Comparison of ENCODE assay signal across 22 cellular contexts in the genomic region with DNA sequence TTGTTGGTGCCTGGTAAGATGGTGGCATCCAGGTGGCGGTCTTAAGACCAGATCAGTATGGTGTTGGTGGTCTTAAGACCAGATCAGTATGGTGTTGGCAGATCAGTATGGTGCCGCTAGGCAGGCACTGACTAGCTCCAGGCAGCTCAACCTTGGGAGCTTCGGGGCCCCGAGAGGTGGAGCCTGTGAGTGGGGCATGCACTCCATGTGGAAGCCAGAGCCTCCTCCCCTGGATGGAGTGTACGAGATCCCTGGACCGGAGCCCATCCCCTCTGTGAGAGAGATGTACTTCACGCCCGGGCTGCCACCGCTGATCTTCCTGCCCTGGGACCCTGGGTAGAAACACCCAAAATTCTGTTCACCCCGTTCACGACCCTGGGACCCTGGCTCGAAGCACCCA. TPM values are rescaled to one million over a fixed set of nuclear protein-coding genes. Genes with fewer than 3 reads are reported as not detected.
DNase-seq lines count a peak whose midpoint lies in the region; ATAC-seq and TF ChIP-seq lines count a peak whose summit lies in the region.
"Had no signal": no experiment of that assay in that cellular context is flagged by ENCODE, and none has a peak within 500 bp of the region (broad histone marks: within the 10 kb centered on the region; RNA-seq: fewer than 3 reads in every experiment).

No MANE protein-coding gene starts in this region.

- no peaks in the 10 kb centered on the region for H3K27me3 Mint-ChIP-seq in activated CD4-positive, alpha-beta T cell treated with anti-CD3 and anti-CD28 coated beads for 36 hours
- no peaks in the 10 kb centered on the region for H3K27me3 Mint-ChIP-seq in natural killer cell (ENCODE audit: low read depth in 2 of 2)
- H3K27me3 Mint-ChIP-seq in natural killer cell treated with Interleukin-12 subunit alpha and Interleukin-12 subunit beta and Interleukin-15 and Interleukin-18, amount 100 ng/mL, for 72 hours = no peaks in the 10 kb centered on the region
- H3K27me3 Mint-ChIP-seq in activated T-helper 17 cell treated with anti-CD3 and anti-CD28 coated beads, Interleukin-2, amount 50 U/mL, for 72 hours = no peaks in the 10 kb centered on the region
- no peaks in the 10 kb centered on the region for H3K27me3 Mint-ChIP-seq in stimulated activated naive B cell treated with anti-CD40 and anti-IgM and Interleukin-4, amounts not matched to agents 10 μg/mL and 1 μg/mL and 100 μg/mL, for 72 hours

- peaks cover 4% of the 10 kb centered on the region for H3K9me3 Mint-ChIP-seq in activated CD4-positive, alpha-beta T cell treated with anti-CD3 and anti-CD28 coated beads for 36 hours (ENCODE audit: low read depth)
- H3K9me3 Mint-ChIP-seq in natural killer cell = no peaks in the 10 kb centered on the region
- no peaks in the 10 kb centered on the region for H3K9me3 Mint-ChIP-seq in natural killer cell treated with Interleukin-12 subunit alpha and Interleukin-12 subunit beta and Interleukin-15 and Interleukin-18, amount 100 ng/mL, for 72 hours
- peaks cover 4% of the 10 kb centered on the region for H3K9me3 Mint-ChIP-seq in activated T-helper 17 cell treated with anti-CD3 and anti-CD28 coated beads, Interleukin-2, amount 50 U/mL, for 72 hours
- peaks cover 0 to 3% of the 10 kb centered on the region in 2 donors for H3K9me3 Mint-ChIP-seq in stimulated activated naive B cell treated with anti-CD40 and anti-IgM and Interleukin-4, amounts not matched to agents 10 μg/mL and 1 μg/mL and 100 μg/mL, for 72 hours

- POLR2A ChIA-PET in activated CD4-positive, alpha-beta T cell treated with anti-CD3 and anti-CD28 coated beads for 36 hours (lab: Charles Lee) = interaction anchor here (1.0 kb wide), 1 partner anchor 19 kb away, joined by 3 read pairs; a partner anchor contains a TSS

- no peak for DNase-seq in activated CD4-positive, alpha-beta T cell treated with anti-CD3 and anti-CD28 coated beads for 36 hours
- no peak for DNase-seq in activated CD4-positive, alpha-beta T cell treated with anti-CD3 and anti-CD28 coated beads, Interleukin-2, amount 50 U/mL, for 48 hours
- DNase-seq in natural killer cell = no peak
- DNase-seq in natural killer cell treated with Interleukin-12 subunit alpha and Interleukin-12 subunit beta and Interleukin-15 and Interleukin-18, amount 100 ng/mL, for 72 hours (ENCODE audit: low spot score) = no peak
- no peak for DNase-seq in stimulated activated naive B cell treated with anti-CD40 and anti-IgM and Interleukin-4, amounts not matched to agents 10 μg/mL and 1 μg/mL and 100 μg/mL, for 72 hours
- DNase-seq in stimulated activated CD4-positive, alpha-beta T cell treated with anti-CD3 and anti-CD28 coated beads, Interleukin-2, amount 100 ng/mL, for 48 hours = no peak
- DNase-seq: 8988T, C1 segment of cervical spinal cord, EL, GF-D8, IMR-90, MV-4-11, NCI-H1694, NCI-H2081, NCI-H2171, NCI-H345, NCI-H524 treated with DMSO at 0.1 percent for 48 hours, NCI-H82, Right ventricle myocardium superior had no signal

- no peak for TF ChIP-seq CTCF in natural killer cell (IDR thresholded peaks at IDR 0.05)

- peak overlapping the region; percentile 21 for H3K27ac Mint-ChIP-seq in activated CD4-positive, alpha-beta T cell treated with anti-CD3 and anti-CD28 coated beads for 36 hours
- H3K27ac Mint-ChIP-seq in natural killer cell = peak overlapping the region; percentile 29 to 34
- H3K27ac Mint-ChIP-seq in natural killer cell treated with Interleukin-12 subunit alpha and Interleukin-12 subunit beta and Interleukin-15 and Interleukin-18, amount 100 ng/mL, for 72 hours = peak overlapping the region in 1 of 2 donors; percentile 45
- H3K27ac Mint-ChIP-seq in activated T-helper 17 cell treated with anti-CD3 and anti-CD28 coated beads, Interleukin-2, amount 50 U/mL, for 72 hours = peak overlapping the region; percentile 39
- peak overlapping the region; percentile 84 for H3K27ac Mint-ChIP-seq in stimulated activated naive B cell treated with anti-CD40 and anti-IgM and Interleukin-4, amounts not matched to agents 10 μg/mL and 1 μg/mL and 100 μg/mL, for 72 hours

- intact Hi-C loops in activated CD4-positive, alpha-beta T cell treated with anti-CD3 and anti-CD28 coated beads for 36 hours (cut with DNase I, micrococcal nuclease) = loop anchor here in 1 of 2 experiments (10.0 kb wide), 1 partner anchor 855 kb away; no protein-coding TSS in a partner anchor
- intact Hi-C loops in natural killer cell (cut with micrococcal nuclease) = no loop called here

- H3K4me1 Mint-ChIP-seq in activated CD4-positive, alpha-beta T cell treated with anti-CD3 and anti-CD28 coated beads for 36 hours = peaks cover 91% of the 10 kb centered on the region
- peaks cover 48 to 59% of the 10 kb centered on the region in 2 donors for H3K4me1 Mint-ChIP-seq in natural killer cell
- peaks cover 50 to 53% of the 10 kb centered on the region in 2 donors for H3K4me1 Mint-ChIP-seq in natural killer cell treated with Interleukin-12 subunit alpha and Interleukin-12 subunit beta and Interleukin-15 and Interleukin-18, amount 100 ng/mL, for 72 hours (ENCODE audit: low read depth in 2 of 2)
- H3K4me1 Mint-ChIP-seq in activated T-helper 17 cell treated with anti-CD3 and anti-CD28 coated beads, Interleukin-2, amount 50 U/mL, for 72 hours = peaks cover 66% of the 10 kb centered on the region
- peaks cover 33 to 61% of the 10 kb centered on the region in 2 donors for H3K4me1 Mint-ChIP-seq in stimulated activated naive B cell treated with anti-CD40 and anti-IgM and Interleukin-4, amounts not matched to agents 10 μg/mL and 1 μg/mL and 100 μg/mL, for 72 hours

- CTCF ChIA-PET in activated CD4-positive, alpha-beta T cell treated with anti-CD3 and anti-CD28 coated beads for 36 hours (lab: Charles Lee) = interaction anchor here (0.7 kb wide), 1 partner anchor 10 kb away, joined by 4 read pairs; no protein-coding TSS in a partner anchor

- ATAC-seq in activated CD4-positive, alpha-beta T cell treated with anti-CD3 and anti-CD28 coated beads for 36 hours = no peak
- ATAC-seq in natural killer cell = no peak
- no peak for ATAC-seq in natural killer cell treated with Interleukin-12 subunit alpha and Interleukin-12 subunit beta and Interleukin-15 and Interleukin-18, amount 100 ng/mL, for 72 hours
- no peak for ATAC-seq in activated T-helper 17 cell treated with anti-CD3 and anti-CD28 coated beads, Interleukin-2, amount 50 U/mL, for 72 hours (replicated peaks)
- ATAC-seq in stimulated activated naive B cell treated with anti-CD40 and anti-IgM and Interleukin-4, amounts not matched to agents 10 μg/mL and 1 μg/mL and 100 μg/mL, for 72 hours (replicated peaks) = no peak
- ATAC-seq in HG02759 (IDR thresholded peaks at IDR 0.05; ENCODE audit: unreplicated experiment) = no peak
- ATAC-seq: HCT116 had no signal

- H3K36me3 Mint-ChIP-seq in activated CD4-positive, alpha-beta T cell treated with anti-CD3 and anti-CD28 coated beads for 36 hours (ENCODE audit: low read depth) = peaks cover 63% of the 10 kb centered on the region
- H3K36me3 Mint-ChIP-seq in natural killer cell = no peaks in the 10 kb centered on the region
- H3K36me3 Mint-ChIP-seq in natural killer cell treated with Interleukin-12 subunit alpha and Interleukin-12 subunit beta and Interleukin-15 and Interleukin-18, amount 100 ng/mL, for 72 hours = peaks cover 7% of the 10 kb centered on the region
- peaks cover 66% of the 10 kb centered on the region for H3K36me3 Mint-ChIP-seq in activated T-helper 17 cell treated with anti-CD3 and anti-CD28 coated beads, Interleukin-2, amount 50 U/mL, for 72 hours (ENCODE audit: low read depth)
- peaks cover 47 to 68% of the 10 kb centered on the region in 2 donors for H3K36me3 Mint-ChIP-seq in stimulated activated naive B cell treated with anti-CD40 and anti-IgM and Interleukin-4, amounts not matched to agents 10 μg/mL and 1 μg/mL and 100 μg/mL, for 72 hours

- no peak overlapping the region for H3K4me3 Mint-ChIP-seq in activated CD4-positive, alpha-beta T cell treated with anti-CD3 and anti-CD28 coated beads for 36 hours
- H3K4me3 Mint-ChIP-seq in natural killer cell = peak overlapping the region; percentile 13
- no peak overlapping the region for H3K4me3 Mint-ChIP-seq in natural killer cell treated with Interleukin-12 subunit alpha and Interleukin-12 subunit beta and Interleukin-15 and Interleukin-18, amount 100 ng/mL, for 72 hours
- peak overlapping the region; percentile 36 for H3K4me3 Mint-ChIP-seq in activated T-helper 17 cell treated with anti-CD3 and anti-CD28 coated beads, Interleukin-2, amount 50 U/mL, for 72 hours
- no peak overlapping the region for H3K4me3 Mint-ChIP-seq in stimulated activated naive B cell treated with anti-CD40 and anti-IgM and Interleukin-4, amounts not matched to agents 10 μg/mL and 1 μg/mL and 100 μg/mL, for 72 hours

RNA-seq across cellular contexts. Expression of a gene that starts 19.0 kb away (rescaled TPM):
- 10 to 100 TPM; 39.3 to 40.5 TPM for total RNA-seq in activated CD4-positive, alpha-beta T cell treated with anti-CD3 and anti-CD28 coated beads for 36 hours
- 10 to 100 TPM; 49.8 to 55.8 (median 54.5) TPM for total RNA-seq in natural killer cell
- total RNA-seq in natural killer cell treated with Interleukin-12 subunit alpha and Interleukin-12 subunit beta and Interleukin-15 and Interleukin-18, amount 100 ng/mL, for 72 hours = 10 to 100 TPM; 26.2 to 47.7 TPM
- total RNA-seq in activated T-helper 17 cell treated with anti-CD3 and anti-CD28 coated beads, Interleukin-2, amount 50 U/mL, for 72 hours = 10 to 100 TPM; 45.3 to 92.3 TPM

Comparison
In these comparisons a context has a peak if more than half of its experiments do, and no peak if none do; other contexts are left out.
1. H3K4me3 Mint-ChIP-seq: peak in natural killer cell (single experiment) and activated T-helper 17 cell treated with anti-CD3 and anti-CD28 coated beads, Interleukin-2, amount 50 U/mL, for 72 hours (single experiment); none in activated CD4-positive, alpha-beta T cell treated with anti-CD3 and anti-CD28 coated beads for 36 hours (single experiment), natural killer cell treated with Interleukin-12 subunit alpha and Interleukin-12 subunit beta and Interleukin-15 and Interleukin-18, amount 100 ng/mL, for 72 hours (single experiment) and stimulated activated naive B cell treated with anti-CD40 and anti-IgM and Interleukin-4, amounts not matched to agents 10 μg/mL and 1 μg/mL and 100 μg/mL, for 72 hours (0 of 2).